2 cellular contexts compared by ENCODE assay signal in the genomic region with DNA sequence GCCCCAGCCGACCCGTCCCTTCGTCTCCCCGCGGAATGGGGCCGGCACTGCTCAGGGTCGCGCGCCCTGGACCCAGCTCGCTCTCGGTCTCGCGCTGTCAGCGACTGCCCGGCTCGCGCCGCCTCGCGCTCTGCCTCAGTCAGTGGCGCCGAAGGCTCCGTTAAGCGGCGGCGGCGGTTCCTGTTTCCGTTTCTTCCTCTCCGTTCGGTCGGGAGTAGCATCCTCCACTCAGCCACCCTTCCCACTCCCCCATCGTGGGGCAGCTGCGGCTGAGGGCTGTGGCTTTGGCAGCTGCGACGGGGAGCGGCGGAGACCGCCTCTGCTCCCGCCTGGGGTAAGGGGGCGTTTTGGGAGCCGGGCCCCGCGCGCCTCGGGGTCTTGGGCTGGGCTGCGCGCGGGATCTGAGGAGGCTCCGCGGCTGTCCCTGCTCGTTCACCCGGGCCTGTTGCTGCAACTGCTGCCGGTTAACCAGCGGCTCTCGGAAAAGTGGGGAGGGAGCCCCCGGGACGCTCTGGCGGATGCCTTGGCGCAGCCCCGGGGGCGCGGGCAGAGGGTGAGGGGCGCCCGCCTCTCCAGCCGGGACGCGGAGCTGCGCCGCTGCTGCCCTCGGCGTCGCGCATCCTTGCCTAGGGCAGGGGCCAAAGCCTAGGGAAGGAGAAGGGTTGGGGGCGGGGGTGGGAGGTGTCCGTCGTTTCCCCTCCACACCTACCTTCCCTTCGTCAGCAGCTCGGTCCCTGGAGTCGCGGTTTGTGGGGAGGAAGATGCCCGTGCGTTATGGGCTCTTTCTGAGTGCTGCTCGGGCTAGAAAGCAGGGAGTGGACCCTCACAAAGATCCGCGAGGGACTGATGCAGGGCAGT.
A peak's percentile ranks its signal among the peaks of the same experiment; 100 is the strongest.
TF ChIP-seq lines count a peak whose summit lies in the region.

No MANE protein-coding gene starts in this region.

TF ChIP-seq in IMR-90, 13 proteins besides CTCF, POLR2A, EP300 and RAD21:
- TF ChIP-seq CEBPB (IDR thresholded peaks at IDR 0.05; ENCODE audit: low read depth, low read length), result no peak
- TF ChIP-seq MAZ (IDR thresholded peaks at IDR 0.05; ENCODE audit: borderline replicate concordance, low read depth, low read length), result peak; percentile 3; the same call in 1 of the 2 replicates

TF ChIP-seq in SK-N-SH, 30 proteins besides CTCF, POLR2A, EP300 and RAD21:
- TF ChIP-seq, protein P1, sequence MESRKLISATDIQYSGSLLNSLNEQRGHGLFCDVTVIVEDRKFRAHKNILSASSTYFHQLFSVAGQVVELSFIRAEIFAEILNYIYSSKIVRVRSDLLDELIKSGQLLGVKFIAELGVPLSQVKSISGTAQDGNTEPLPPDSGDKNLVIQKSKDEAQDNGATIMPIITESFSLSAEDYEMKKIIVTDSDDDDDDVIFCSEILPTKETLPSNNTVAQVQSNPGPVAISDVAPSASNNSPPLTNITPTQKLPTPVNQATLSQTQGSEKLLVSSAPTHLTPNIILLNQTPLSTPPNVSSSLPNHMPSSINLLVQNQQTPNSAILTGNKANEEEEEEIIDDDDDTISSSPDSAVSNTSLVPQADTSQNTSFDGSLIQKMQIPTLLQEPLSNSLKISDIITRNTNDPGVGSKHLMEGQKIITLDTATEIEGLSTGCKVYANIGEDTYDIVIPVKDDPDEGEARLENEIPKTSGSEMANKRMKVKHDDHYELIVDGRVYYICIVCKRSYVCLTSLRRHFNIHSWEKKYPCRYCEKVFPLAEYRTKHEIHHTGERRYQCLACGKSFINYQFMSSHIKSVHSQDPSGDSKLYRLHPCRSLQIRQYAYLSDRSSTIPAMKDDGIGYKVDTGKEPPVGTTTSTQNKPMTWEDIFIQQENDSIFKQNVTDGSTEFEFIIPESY (IDR thresholded peaks at IDR 0.05; ENCODE audit: borderline replicate concordance, low read depth), result 0 out of 2 replicates have a peak, but pooled peaks have one; percentile 8
- TF ChIP-seq YY1 (IDR thresholded peaks at IDR 0.05; ENCODE audit: low read depth) (no peak), TAF1 (IDR thresholded peaks at IDR 0.05; ENCODE audit: borderline replicate concordance, low read depth, low read length) (peak; percentile 39; the same call in 1 of the 2 replicates), POLR2AphosphoS5 (IDR thresholded peaks at IDR 0.05; ENCODE audit: low read depth, low read length) (no peak)
